In genomic region chr11:125164091-125164421, GRCh38 we compare ENCODE assay signal across 9 cellular contexts. TPM values are rescaled to one million over a fixed set of nuclear protein-coding genes. Genes with fewer than 3 reads are reported as not detected.
DNase-seq lines count a peak whose midpoint lies in the region; ATAC-seq and TF ChIP-seq lines count a peak whose summit lies in the region.
"Had no signal": no experiment of that assay in that cellular context is flagged by ENCODE, and none has a peak within 500 bp of the region (broad histone marks: within the 10 kb centered on the region; RNA-seq: fewer than 3 reads in every experiment).

No MANE protein-coding gene starts in this region.

- no peaks in the 10 kb centered on the region for H3K36me3 ChIP-seq in adipocyte (ENCODE audit: control insufficient read depth, insufficient read depth, low read length, severe bottlenecking)
- no peaks in the 10 kb centered on the region for H3K36me3 ChIP-seq in left lung
- no peaks in the 10 kb centered on the region for H3K36me3 ChIP-seq in stomach smooth muscle (ENCODE audit: control insufficient read depth in 2 of 2, insufficient read depth in 2 of 2, low read length in 2 of 2)

- H3K27me3 ChIP-seq in adipocyte (replicated peaks; ENCODE audit: control insufficient read depth, insufficient read depth, low read length) (peaks cover 4% of the 10 kb centered on the region), left lung (peaks cover 35 to 68% of the 10 kb centered on the region in 2 donors), stomach smooth muscle (ENCODE audit: control insufficient read depth in 1 of 2, insufficient read depth in 2 of 2, low read length in 2 of 2) (no peaks in the 10 kb centered on the region)

- peak overlapping the region; percentile 51 for H3K4me3 Mint-ChIP-seq in T-helper 2 cell treated with Interferon-gamma antibody and Interleukin-4, amounts not matched to agents 5 μg/mL and 100 μg/mL, for 36 hours

- peaks cover 77% of the 10 kb centered on the region for H3K27me3 Mint-ChIP-seq in T-helper 2 cell treated with Interferon-gamma antibody and Interleukin-4, amounts not matched to agents 5 μg/mL and 100 μg/mL, for 36 hours (ENCODE audit: low read depth)

- DNase-seq in T-helper 2 cell treated with Interferon-gamma antibody and Interleukin-4, amounts not matched to agents 5 μg/mL and 100 μg/mL, for 36 hours (ENCODE audit: low spot score), result no peak
- DNase-seq in T-helper 2 cell (no peak), adipocyte (ENCODE audit: low read depth) (no peak), left lung (no peak), G401 (ENCODE audit: low spot score) (no peak), hepatic stellate cell (ENCODE audit: low spot score) (no peak)

- H3K27ac ChIP-seq in left lung, result peak overlapping the region; percentile 23 to 33
- H3K27ac ChIP-seq in stomach smooth muscle (ENCODE audit: low read length), result peak overlapping the region; percentile 62

- intact Hi-C loops in left lung (cut with DNase I), result no loop called here

- H3K36me3 Mint-ChIP-seq in T-helper 2 cell treated with Interferon-gamma antibody and Interleukin-4, amounts not matched to agents 5 μg/mL and 100 μg/mL, for 36 hours (ENCODE audit: low read depth), result no peaks in the 10 kb centered on the region

- ATAC-seq in left lung, result no peak
- no peak for ATAC-seq in HG02759 (IDR thresholded peaks at IDR 0.05; ENCODE audit: unreplicated experiment)

- peak overlapping the region; percentile 53 for H3K4me3 ChIP-seq in adipocyte (ENCODE audit: low read length)
- H3K4me3 ChIP-seq in left lung, result peak overlapping the region; percentile 49 to 50
- peak overlapping the region in 1 of 2 donors; percentile 58 for H3K4me3 ChIP-seq in stomach smooth muscle (ENCODE audit: low read length in 2 of 2)

- H3K9me3 Mint-ChIP-seq in T-helper 2 cell treated with Interferon-gamma antibody and Interleukin-4, amounts not matched to agents 5 μg/mL and 100 μg/mL, for 36 hours, result no peaks in the 10 kb centered on the region

- H3K9ac ChIP-seq in adipocyte (ENCODE audit: low read length) (peak overlapping the region; percentile 70), stomach smooth muscle (ENCODE audit: low read length in 2 of 2) (peak overlapping the region; percentile 60 to 64)

- H3K4me1 ChIP-seq in adipocyte (ENCODE audit: control insufficient read depth, insufficient read depth, low read length) (peaks cover 35% of the 10 kb centered on the region), left lung (peaks cover 0 to 18% of the 10 kb centered on the region in 2 donors), stomach smooth muscle (ENCODE audit: control insufficient read depth, insufficient read depth, low read length) (peaks cover 45% of the 10 kb centered on the region)

- no peak for TF ChIP-seq CTCF in left lung (IDR thresholded peaks at IDR 0.05)

- H3K9me3 ChIP-seq in adipocyte (ENCODE audit: control insufficient read depth, low read length) (no peaks in the 10 kb centered on the region), left lung (no peaks in the 10 kb centered on the region), stomach smooth muscle (ENCODE audit: control insufficient read depth in 2 of 2, low read length in 2 of 2) (no peaks in the 10 kb centered on the region)

- in situ Hi-C loops in G401 (cut with HindIII; ENCODE audit: low sequenced_read_pairs), result no loop called here

- H3K4me1 Mint-ChIP-seq in T-helper 2 cell treated with Interferon-gamma antibody and Interleukin-4, amounts not matched to agents 5 μg/mL and 100 μg/mL, for 36 hours (ENCODE audit: low read depth), result peaks cover 7% of the 10 kb centered on the region

- H3K27ac Mint-ChIP-seq in T-helper 2 cell treated with Interferon-gamma antibody and Interleukin-4, amounts not matched to agents 5 μg/mL and 100 μg/mL, for 36 hours, result no peak overlapping the region

RNA-seq across cellular contexts. Expression of gene PKNOX2, which starts 0.5 kb away (rescaled TPM):
- 10 to 100 TPM in 1 of 2 donors, 1 to 10 TPM in 1; 6.7 to 13.1 TPM for total RNA-seq in left lung
- total RNA-seq in G401 (2014; rRNA removed; shearing (Covaris generic)), result 4.1 and 4.6 TPM in 2 replicates
- total RNA-seq: A172 had no signal

RNA-seq across cellular contexts. Expression of gene TMEM218, which starts 52.6 kb away (rescaled TPM):
- 10 to 100 TPM; 19.9 to 28.1 TPM for total RNA-seq in left lung
- total RNA-seq in G401 (2014; rRNA removed; shearing (Covaris generic)), result 62.0 and 65.8 TPM in 2 replicates
